25 cellular contexts compared by ENCODE assay signal in genomic region chr4:89420507-89420906, GRCh38.
"Had no signal": no experiment of that assay in that cellular context is flagged by ENCODE, and none has a peak within 500 bp of the region (broad histone marks: within the 10 kb centered on the region; RNA-seq: fewer than 3 reads in every experiment).

No MANE protein-coding gene starts in this region.

- H3K4me1 ChIP-seq: esophagus squamous epithelium, gastrocnemius medialis, prostate gland had no signal

- H3K9me3 Mint-ChIP-seq: activated CD8-positive, alpha-beta T cell treated with anti-CD3 and anti-CD28 coated beads for 36 hours; activated naive CD4-positive, alpha-beta T cell treated with anti-CD3 and anti-CD28 coated beads, Interleukin-2, amount 50 U/mL, for 72 hours; activated T-cell treated with anti-CD3 and anti-CD28 coated beads, Interleukin-2, amount 50 U/mL, for 72 hours; central memory CD8-positive, alpha-beta T cell; WTC11 had no signal

- H3K27ac ChIP-seq: brain microvascular endothelial cell, esophagus squamous epithelium, gastrocnemius medialis, prostate gland, tibial nerve had no signal

- ATAC-seq: activated CD8-positive, alpha-beta T cell treated with anti-CD3 and anti-CD28 coated beads for 36 hours; activated T-cell treated with anti-CD3 and anti-CD28 coated beads, Interleukin-2, amount 50 U/mL, for 72 hours; gastrocnemius medialis; right cardiac atrium; WTC11 had no signal

- H3K9me3 ChIP-seq: esophagus squamous epithelium, gastrocnemius medialis, prostate gland, tibial nerve had no signal

- H3K4me3 Mint-ChIP-seq: activated CD8-positive, alpha-beta T cell treated with anti-CD3 and anti-CD28 coated beads for 36 hours; activated T-cell treated with anti-CD3 and anti-CD28 coated beads, Interleukin-2, amount 50 U/mL, for 72 hours; central memory CD8-positive, alpha-beta T cell; neural crest cell; WTC11 had no signal

- H3K27ac Mint-ChIP-seq: activated CD8-positive, alpha-beta T cell treated with anti-CD3 and anti-CD28 coated beads for 36 hours; activated naive CD4-positive, alpha-beta T cell treated with anti-CD3 and anti-CD28 coated beads, Interleukin-2, amount 50 U/mL, for 72 hours; activated T-cell treated with anti-CD3 and anti-CD28 coated beads, Interleukin-2, amount 50 U/mL, for 72 hours; WTC11 had no signal

- H3K27me3 ChIP-seq: brain microvascular endothelial cell, esophagus squamous epithelium, gastrocnemius medialis, tibial nerve had no signal

- H3K4me1 Mint-ChIP-seq: central memory CD8-positive, alpha-beta T cell had no signal

- H3K36me3 ChIP-seq: brain microvascular endothelial cell, esophagus squamous epithelium, gastrocnemius medialis, prostate gland, tibial nerve had no signal

- H3K4me3 ChIP-seq: esophagus squamous epithelium, gastrocnemius medialis, prostate gland, tibial nerve had no signal

- DNase-seq: activated CD4-positive, alpha-beta T cell treated with anti-CD3 and anti-CD28 coated beads for 48 hours; activated CD8-positive, alpha-beta T cell treated with anti-CD3 and anti-CD28 coated beads for 36 hours; activated gamma-delta T cell; activated T-cell treated with anti-CD3 and anti-CD28 coated beads, Interleukin-2, amount 50 U/mL, for 72 hours; amniotic stem cell; brain microvascular endothelial cell; effector CD8-positive, alpha-beta T cell; esophagus squamous epithelium; gastrocnemius medialis; islet precursor cell; mammary epithelial cell; right cardiac atrium; small intestine; stimulated activated CD4-positive, alpha-beta T cell treated with anti-CD3 and anti-CD28 coated beads, Interleukin-4, amount 100 ng/mL, for 4 hours; stimulated activated CD8-positive, alpha-beta memory T cell treated with anti-CD3 and anti-CD28 coated beads, Interleukin-4, amount 100 ng/mL, for 48 hours; stimulated activated naive CD4-positive, alpha-beta T cell treated with Interleukin-2 at 50 U/mL for 16 hours; substantia nigra; T-helper 2 cell had no signal

- FAIRE-seq: endothelial cell of umbilical vein, small intestine had no signal

- H3K27me3 Mint-ChIP-seq: activated CD8-positive, alpha-beta T cell treated with anti-CD3 and anti-CD28 coated beads for 36 hours; central memory CD8-positive, alpha-beta T cell had no signal

- H3K36me3 Mint-ChIP-seq: activated naive CD4-positive, alpha-beta T cell treated with anti-CD3 and anti-CD28 coated beads, Interleukin-2, amount 50 U/mL, for 72 hours; WTC11 had no signal
